Comparison of ENCODE assay signal across 11 cellular contexts in the genomic region with DNA sequence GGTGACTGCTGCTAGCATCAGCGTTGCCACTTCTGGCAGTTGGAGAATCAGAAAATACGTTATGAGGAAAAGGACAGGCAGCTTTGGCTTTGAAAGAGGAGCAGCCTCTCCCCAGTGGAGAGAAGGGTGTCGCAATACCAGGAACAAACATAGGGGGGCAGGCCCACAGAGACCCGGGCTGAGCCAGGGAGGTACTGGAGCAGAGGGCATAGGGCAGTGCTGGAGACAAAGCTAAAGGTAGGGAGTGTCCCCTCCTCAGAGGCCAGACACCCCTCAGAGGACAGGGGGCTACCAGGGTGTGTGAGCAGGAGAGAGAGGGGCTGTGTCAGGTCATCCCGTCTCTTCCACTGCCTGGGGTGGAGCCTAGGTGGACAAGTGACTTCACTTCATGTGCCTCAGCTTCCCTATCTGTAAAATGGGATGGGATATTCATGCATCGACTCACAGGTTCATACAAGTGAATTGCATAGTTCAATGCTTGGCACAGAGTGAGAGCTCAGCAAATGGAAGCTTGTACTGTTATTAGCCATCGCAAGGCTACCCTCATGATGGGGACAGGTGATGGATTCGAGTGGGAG. TPM values are rescaled to one million over a fixed set of nuclear protein-coding genes. Genes with fewer than 3 reads are reported as not detected.
A peak's percentile ranks its signal among the peaks of the same experiment; 100 is the strongest.
DNase-seq lines count a peak whose midpoint lies in the region; ATAC-seq and TF ChIP-seq lines count a peak whose summit lies in the region.
"Had no signal": no experiment of that assay in that cellular context is flagged by ENCODE, and none has a peak within 500 bp of the region (broad histone marks: within the 10 kb centered on the region; RNA-seq: fewer than 3 reads in every experiment).

No MANE protein-coding gene starts in this region.

- H3K4me1 Mint-ChIP-seq in glutamatergic neuron (ENCODE audit: low read depth, unreplicated experiment), result peaks cover 21% of the 10 kb centered on the region
- H3K4me1 Mint-ChIP-seq in progenitor cell of endocrine pancreas (ENCODE audit: low read depth), result no peaks in the 10 kb centered on the region
- H3K4me1 Mint-ChIP-seq: T-helper 17 cell had no signal

- H3K4me1 ChIP-seq in adipocyte (ENCODE audit: control insufficient read depth, insufficient read depth, low read length) (peaks cover 56% of the 10 kb centered on the region), skeletal muscle tissue (ENCODE audit: control insufficient read depth in 3 of 3, insufficient read depth in 3 of 3, low read length in 3 of 3) (peaks cover 16 to 48% (median 44%) of the 10 kb centered on the region in 3 donors)

- ATAC-seq in HG03442 (IDR thresholded peaks at IDR 0.05; ENCODE audit: unreplicated experiment), result no peak

- peak overlapping the region; percentile 23 for H3K27ac ChIP-seq in skeletal muscle tissue (ENCODE audit: low read depth, low read length)

- peaks cover 10% of the 10 kb centered on the region for H3K27me3 Mint-ChIP-seq in glutamatergic neuron (ENCODE audit: unreplicated experiment)
- H3K27me3 Mint-ChIP-seq in progenitor cell of endocrine pancreas, result no peaks in the 10 kb centered on the region
- H3K27me3 Mint-ChIP-seq: T-helper 17 cell, type B pancreatic cell had no signal

- H3K36me3 Mint-ChIP-seq in glutamatergic neuron (ENCODE audit: unreplicated experiment) (peaks cover 4% of the 10 kb centered on the region), progenitor cell of endocrine pancreas (ENCODE audit: insufficient read depth) (peaks cover 1% of the 10 kb centered on the region)

- H3K9ac ChIP-seq in adipocyte (ENCODE audit: low read length) (peak overlapping the region; percentile 3), skeletal muscle tissue (ENCODE audit: low read depth in 1 of 3, low read length in 3 of 3) (no peak overlapping the region)

- H3K27ac Mint-ChIP-seq in glutamatergic neuron (ENCODE audit: unreplicated experiment) (peak overlapping the region; percentile 31), progenitor cell of endocrine pancreas (no peak overlapping the region)
- H3K27ac Mint-ChIP-seq: T-helper 17 cell, type B pancreatic cell had no signal

- TF ChIP-seq CTCF in GM12874 (IDR thresholded peaks at IDR 0.05; ENCODE audit: insufficient read depth, low read depth, low read length), result 0 out of 2 replicates have a peak, but pooled peaks have one; percentile 12
- no peak for TF ChIP-seq CTCF in glutamatergic neuron (IDR thresholded peaks at IDR 0.05; ENCODE audit: partially characterized antibody, unreplicated experiment)
- no peak for TF ChIP-seq CTCF in progenitor cell of endocrine pancreas (IDR thresholded peaks at IDR 0.05; ENCODE audit: unreplicated experiment)

- H3K4me3 ChIP-seq in adipocyte (ENCODE audit: low read length) (no peak overlapping the region), skeletal muscle tissue (ENCODE audit: low read length in 3 of 3) (no peak overlapping the region)

- H3K4me3 Mint-ChIP-seq in glutamatergic neuron (ENCODE audit: unreplicated experiment) (no peak overlapping the region), progenitor cell of endocrine pancreas (ENCODE audit: low read depth) (no peak overlapping the region)
- H3K4me3 Mint-ChIP-seq: T-helper 17 cell, type B pancreatic cell had no signal

- DNase-seq in adipocyte (ENCODE audit: low read depth) (no peak), glutamatergic neuron (no peak), progenitor cell of endocrine pancreas (ENCODE audit: low spot score, unreplicated experiment) (no peak), NCI-H524 (lab: John Stamatoyannopoulos, UW) (no peak), NCI-H1105 treated with DMSO at 0.1 percent for 48 hours (lab: John Stamatoyannopoulos, UW) (no peak)
- DNase-seq: NCI-H146, T-helper 17 cell had no signal

- no peaks in the 10 kb centered on the region for H3K9me3 ChIP-seq in adipocyte (ENCODE audit: control insufficient read depth, low read length)
- no peaks in the 10 kb centered on the region for H3K9me3 ChIP-seq in skeletal muscle tissue (ENCODE audit: control insufficient read depth in 3 of 3, low read length in 3 of 3)

- H3K9me3 Mint-ChIP-seq in glutamatergic neuron (ENCODE audit: unreplicated experiment) (peaks cover 6% of the 10 kb centered on the region), progenitor cell of endocrine pancreas (ENCODE audit: low read depth) (no peaks in the 10 kb centered on the region)
- H3K9me3 Mint-ChIP-seq: type B pancreatic cell had no signal

- H3K36me3 ChIP-seq in adipocyte (ENCODE audit: control insufficient read depth, insufficient read depth, low read length, severe bottlenecking) (no peaks in the 10 kb centered on the region), skeletal muscle tissue (ENCODE audit: control insufficient read depth in 3 of 3, insufficient read depth in 3 of 3, low read length in 3 of 3) (peaks cover 0 to 3% (median 3%) of the 10 kb centered on the region in 3 donors)

- H3K27me3 ChIP-seq in adipocyte (replicated peaks; ENCODE audit: control insufficient read depth, insufficient read depth, low read length), result no peaks in the 10 kb centered on the region
- H3K27me3 ChIP-seq in skeletal muscle tissue (ENCODE audit: control insufficient read depth in 3 of 3, insufficient read depth in 3 of 3, low read length in 3 of 3), result no peaks in the 10 kb centered on the region

RNA-seq across cellular contexts. Expression of gene LIMD1, which starts 49.7 kb away (rescaled TPM):
- total RNA-seq in glutamatergic neuron (ENCODE audit: unreplicated experiment), result 5.2 TPM
- total RNA-seq in skeletal muscle tissue, result 16.2 TPM
- total RNA-seq in progenitor cell of endocrine pancreas, result 31.3 and 32.5 TPM in 2 replicates
